In the genomic region with DNA sequence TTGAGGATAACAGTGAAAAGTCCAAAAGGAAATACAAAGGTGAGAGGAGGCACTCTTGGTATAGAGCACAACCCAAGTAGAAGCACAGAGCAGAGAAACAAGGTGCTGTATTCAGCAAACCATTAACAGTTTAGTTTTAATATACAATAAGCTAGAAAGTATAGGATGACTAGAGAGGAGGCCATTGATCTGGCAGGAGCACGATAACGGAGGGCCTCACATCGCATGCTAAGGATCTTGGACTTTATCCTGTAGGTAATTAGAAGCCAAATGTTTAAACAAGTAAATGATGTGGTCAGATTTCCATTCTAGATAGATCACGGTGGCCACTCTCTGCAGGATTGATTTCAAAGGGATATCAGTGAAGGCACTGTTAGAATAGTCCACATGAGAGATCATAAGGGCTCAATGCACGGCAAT, we compare ENCODE assay signal across 1 cellular context.
TF ChIP-seq lines count a peak whose summit lies in the region.

No MANE protein-coding gene starts in this region.

TF ChIP-seq in HepG2, 621 proteins besides CTCF, POLR2A, EP300 and RAD21 (continued from another document and continues in another):
- TF ChIP-seq ATF4 (CRISPR knock-in tag; IDR thresholded peaks at IDR 0.05) = no peak
- no peak for TF ChIP-seq CBX1 (IDR thresholded peaks at IDR 0.05; ENCODE audit: low read depth)
- no peak for TF ChIP-seq SP5 (CRISPR knock-in tag; IDR thresholded peaks at IDR 0.05; ENCODE audit: borderline replicate concordance, low read depth)
- TF ChIP-seq, protein P1, sequence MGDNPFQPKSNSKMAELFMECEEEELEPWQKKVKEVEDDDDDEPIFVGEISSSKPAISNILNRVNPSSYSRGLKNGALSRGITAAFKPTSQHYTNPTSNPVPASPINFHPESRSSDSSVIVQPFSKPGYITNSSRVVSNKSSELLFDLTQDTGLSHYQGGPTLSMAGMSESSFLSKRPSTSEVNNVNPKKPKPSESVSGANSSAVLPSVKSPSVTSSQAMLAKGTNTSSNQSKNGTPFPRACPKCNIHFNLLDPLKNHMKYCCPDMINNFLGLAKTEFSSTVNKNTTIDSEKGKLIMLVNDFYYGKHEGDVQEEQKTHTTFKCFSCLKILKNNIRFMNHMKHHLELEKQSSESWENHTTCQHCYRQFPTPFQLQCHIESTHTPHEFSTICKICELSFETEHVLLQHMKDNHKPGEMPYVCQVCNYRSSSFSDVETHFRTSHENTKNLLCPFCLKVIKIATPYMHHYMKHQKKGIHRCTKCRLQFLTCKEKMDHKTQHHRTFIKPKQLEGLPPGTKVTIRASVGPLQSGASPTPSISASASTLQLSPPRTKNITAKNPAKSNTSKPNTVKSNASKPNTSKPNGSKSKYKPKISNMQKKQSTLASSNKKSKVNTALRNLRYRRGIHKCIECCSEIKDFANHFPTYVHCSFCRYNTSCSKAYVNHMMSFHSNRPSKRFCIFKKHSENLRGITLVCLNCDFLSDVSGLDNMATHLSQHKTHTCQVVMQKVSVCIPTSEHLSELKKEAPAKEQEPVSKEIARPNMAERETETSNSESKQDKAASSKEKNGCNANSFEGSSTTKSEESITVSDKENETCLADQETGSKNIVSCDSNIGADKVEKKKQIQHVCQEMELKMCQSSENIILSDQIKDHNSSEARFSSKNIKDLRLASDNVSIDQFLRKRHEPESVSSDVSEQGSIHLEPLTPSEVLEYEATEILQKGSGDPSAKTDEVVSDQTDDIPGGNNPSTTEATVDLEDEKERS (CRISPR knock-in tag; IDR thresholded peaks at IDR 0.05) = peak; percentile 68; the same call in 1 of the 2 replicates
- TF ChIP-seq ZNF564 (CRISPR knock-in tag; IDR thresholded peaks at IDR 0.05) = no peak
- no peak for TF ChIP-seq ZNF501 (CRISPR knock-in tag; IDR thresholded peaks at IDR 0.05)
- TF ChIP-seq, protein P2, sequence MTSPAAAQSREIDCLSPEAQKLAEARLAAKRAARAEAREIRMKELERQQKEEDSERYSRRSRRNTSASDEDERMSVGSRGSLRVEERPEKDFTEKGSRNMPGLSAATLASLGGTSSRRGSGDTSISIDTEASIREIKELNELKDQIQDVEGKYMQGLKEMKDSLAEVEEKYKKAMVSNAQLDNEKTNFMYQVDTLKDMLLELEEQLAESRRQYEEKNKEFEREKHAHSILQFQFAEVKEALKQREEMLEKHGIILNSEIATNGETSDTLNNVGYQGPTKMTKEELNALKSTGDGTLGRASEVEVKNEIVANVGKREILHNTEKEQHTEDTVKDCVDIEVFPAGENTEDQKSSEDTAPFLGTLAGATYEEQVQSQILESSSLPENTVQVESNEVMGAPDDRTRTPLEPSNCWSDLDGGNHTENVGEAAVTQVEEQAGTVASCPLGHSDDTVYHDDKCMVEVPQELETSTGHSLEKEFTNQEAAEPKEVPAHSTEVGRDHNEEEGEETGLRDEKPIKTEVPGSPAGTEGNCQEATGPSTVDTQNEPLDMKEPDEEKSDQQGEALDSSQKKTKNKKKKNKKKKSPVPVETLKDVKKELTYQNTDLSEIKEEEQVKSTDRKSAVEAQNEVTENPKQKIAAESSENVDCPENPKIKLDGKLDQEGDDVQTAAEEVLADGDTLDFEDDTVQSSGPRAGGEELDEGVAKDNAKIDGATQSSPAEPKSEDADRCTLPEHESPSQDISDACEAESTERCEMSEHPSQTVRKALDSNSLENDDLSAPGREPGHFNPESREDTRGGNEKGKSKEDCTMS (CRISPR knock-in tag; conservative IDR thresholded peaks at IDR 0.05) = no peak
- no peak for TF ChIP-seq ARID2 (CRISPR knock-in tag; IDR thresholded peaks at IDR 0.05; ENCODE audit: borderline replicate concordance)
- TF ChIP-seq PHF20 (CRISPR knock-in tag; IDR thresholded peaks at IDR 0.05) = no peak
- no peak for TF ChIP-seq ZC3H13 (CRISPR knock-in tag; IDR thresholded peaks at IDR 0.05)
- no peak for TF ChIP-seq MIER2 (CRISPR knock-in tag; IDR thresholded peaks at IDR 0.05)
- peak; percentile 79 for TF ChIP-seq TBX2 (CRISPR knock-in tag; IDR thresholded peaks at IDR 0.05; ENCODE audit: borderline replicate concordance)
- TF ChIP-seq MED1 (CRISPR knock-in tag; IDR thresholded peaks at IDR 0.05) = peak; percentile 88
- no peak for TF ChIP-seq ZEB1 (IDR thresholded peaks at IDR 0.05; ENCODE audit: insufficient replicate concordance, low read depth)
- TF ChIP-seq SCMH1 (CRISPR knock-in tag; IDR thresholded peaks at IDR 0.05; ENCODE audit: borderline replicate concordance) = no peak
- TF ChIP-seq NFYC (CRISPR knock-in tag; IDR thresholded peaks at IDR 0.05) = no peak
- no peak for TF ChIP-seq ZFP90 (CRISPR knock-in tag; IDR thresholded peaks at IDR 0.05; ENCODE audit: borderline replicate concordance)
- TF ChIP-seq, protein P3, sequence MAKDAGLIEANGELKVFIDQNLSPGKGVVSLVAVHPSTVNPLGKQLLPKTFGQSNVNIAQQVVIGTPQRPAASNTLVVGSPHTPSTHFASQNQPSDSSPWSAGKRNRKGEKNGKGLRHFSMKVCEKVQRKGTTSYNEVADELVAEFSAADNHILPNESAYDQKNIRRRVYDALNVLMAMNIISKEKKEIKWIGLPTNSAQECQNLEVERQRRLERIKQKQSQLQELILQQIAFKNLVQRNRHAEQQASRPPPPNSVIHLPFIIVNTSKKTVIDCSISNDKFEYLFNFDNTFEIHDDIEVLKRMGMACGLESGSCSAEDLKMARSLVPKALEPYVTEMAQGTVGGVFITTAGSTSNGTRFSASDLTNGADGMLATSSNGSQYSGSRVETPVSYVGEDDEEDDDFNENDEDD (CRISPR knock-in tag; IDR thresholded peaks at IDR 0.05; ENCODE audit: borderline replicate concordance) = 0 out of 2 replicates have a peak, but pooled peaks have one; percentile 18
- no peak for TF ChIP-seq NFYB (CRISPR knock-in tag; IDR thresholded peaks at IDR 0.05)
- TF ChIP-seq RBFOX2 (IDR thresholded peaks at IDR 0.05; ENCODE audit: low read depth, low read length) = peak; percentile 54; the same call in 1 of the 2 replicates
- TF ChIP-seq ZNF253 (CRISPR knock-in tag; IDR thresholded peaks at IDR 0.05; ENCODE audit: borderline replicate concordance) = no peak
- TF ChIP-seq TRIM24 (CRISPR knock-in tag; IDR thresholded peaks at IDR 0.05) = no peak
- TF ChIP-seq, protein P4, sequence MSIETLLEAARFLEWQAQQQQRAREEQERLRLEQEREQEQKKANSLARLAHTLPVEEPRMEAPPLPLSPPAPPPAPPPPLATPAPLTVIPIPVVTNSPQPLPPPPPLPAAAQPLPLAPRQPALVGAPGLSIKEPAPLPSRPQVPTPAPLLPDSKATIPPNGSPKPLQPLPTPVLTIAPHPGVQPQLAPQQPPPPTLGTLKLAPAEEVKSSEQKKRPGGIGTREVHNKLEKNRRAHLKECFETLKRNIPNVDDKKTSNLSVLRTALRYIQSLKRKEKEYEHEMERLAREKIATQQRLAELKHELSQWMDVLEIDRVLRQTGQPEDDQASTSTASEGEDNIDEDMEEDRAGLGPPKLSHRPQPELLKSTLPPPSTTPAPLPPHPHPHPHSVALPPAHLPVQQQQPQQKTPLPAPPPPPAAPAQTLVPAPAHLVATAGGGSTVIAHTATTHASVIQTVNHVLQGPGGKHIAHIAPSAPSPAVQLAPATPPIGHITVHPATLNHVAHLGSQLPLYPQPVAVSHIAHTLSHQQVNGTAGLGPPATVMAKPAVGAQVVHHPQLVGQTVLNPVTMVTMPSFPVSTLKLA (IDR thresholded peaks at IDR 0.05) = no peak
- TF ChIP-seq KDM6A (CRISPR knock-in tag; IDR thresholded peaks at IDR 0.05; ENCODE audit: low read depth) = peak; percentile 91
- no peak for TF ChIP-seq ZNF740 (CRISPR knock-in tag; IDR thresholded peaks at IDR 0.05)
- TF ChIP-seq ZNF101 (CRISPR knock-in tag; IDR thresholded peaks at IDR 0.05; ENCODE audit: borderline replicate concordance, low read depth) = no peak
- TF ChIP-seq ZNF430 (CRISPR knock-in tag; IDR thresholded peaks at IDR 0.05) = no peak
- no peak for TF ChIP-seq KLF9 (CRISPR knock-in tag; IDR thresholded peaks at IDR 0.05; ENCODE audit: low read depth)
- TF ChIP-seq IRF9 (CRISPR knock-in tag; IDR thresholded peaks at IDR 0.05; ENCODE audit: borderline replicate concordance) = no peak
- TF ChIP-seq REXO4 (CRISPR knock-in tag; IDR thresholded peaks at IDR 0.05; ENCODE audit: borderline replicate concordance) = no peak
- peak; percentile 69 for TF ChIP-seq NR2F2 (IDR thresholded peaks at IDR 0.05; ENCODE audit: borderline replicate concordance, low read depth)
- peak; percentile 80 for TF ChIP-seq RXRB (CRISPR knock-in tag; IDR thresholded peaks at IDR 0.05; ENCODE audit: borderline replicate concordance)
- TF ChIP-seq PPARG (CRISPR knock-in tag; conservative IDR thresholded peaks at IDR 0.05) = peak; percentile 47; the same call in 1 of the 2 replicates
- no peak for TF ChIP-seq RBAK (CRISPR knock-in tag; IDR thresholded peaks at IDR 0.05)
- TF ChIP-seq, protein P5, sequence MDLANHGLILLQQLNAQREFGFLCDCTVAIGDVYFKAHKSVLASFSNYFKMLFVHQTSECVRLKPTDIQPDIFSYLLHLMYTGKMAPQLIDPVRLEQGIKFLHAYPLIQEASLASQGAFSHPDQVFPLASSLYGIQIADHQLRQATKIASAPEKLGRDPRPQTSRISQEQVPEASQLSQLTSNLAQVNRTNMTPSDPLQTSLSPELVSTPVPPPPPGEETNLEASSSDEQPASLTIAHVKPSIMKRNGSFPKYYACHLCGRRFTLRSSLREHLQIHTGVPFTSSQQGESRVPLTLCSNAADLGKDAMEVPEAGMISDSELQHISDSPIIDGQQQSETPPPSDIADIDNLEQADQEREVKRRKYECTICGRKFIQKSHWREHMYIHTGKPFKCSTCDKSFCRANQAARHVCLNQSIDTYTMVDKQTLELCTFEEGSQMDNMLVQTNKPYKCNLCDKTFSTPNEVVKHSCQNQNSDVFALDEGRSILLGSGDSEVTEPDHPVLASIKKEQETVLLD (CRISPR knock-in tag; IDR thresholded peaks at IDR 0.05; ENCODE audit: low read depth) = no peak
- TF ChIP-seq SALL2 (CRISPR knock-in tag; IDR thresholded peaks at IDR 0.05) = no peak
- TF ChIP-seq, protein P6, sequence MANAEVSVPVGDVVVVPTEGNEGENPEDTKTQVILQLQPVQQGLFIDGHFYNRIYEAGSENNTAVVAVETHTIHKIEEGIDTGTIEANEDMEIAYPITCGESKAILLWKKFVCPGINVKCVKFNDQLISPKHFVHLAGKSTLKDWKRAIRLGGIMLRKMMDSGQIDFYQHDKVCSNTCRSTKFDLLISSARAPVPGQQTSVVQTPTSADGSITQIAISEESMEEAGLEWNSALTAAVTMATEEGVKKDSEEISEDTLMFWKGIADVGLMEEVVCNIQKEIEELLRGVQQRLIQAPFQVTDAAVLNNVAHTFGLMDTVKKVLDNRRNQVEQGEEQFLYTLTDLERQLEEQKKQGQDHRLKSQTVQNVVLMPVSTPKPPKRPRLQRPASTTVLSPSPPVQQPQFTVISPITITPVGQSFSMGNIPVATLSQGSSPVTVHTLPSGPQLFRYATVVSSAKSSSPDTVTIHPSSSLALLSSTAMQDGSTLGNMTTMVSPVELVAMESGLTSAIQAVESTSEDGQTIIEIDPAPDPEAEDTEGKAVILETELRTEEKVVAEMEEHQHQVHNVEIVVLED (CRISPR knock-in tag; IDR thresholded peaks at IDR 0.05; ENCODE audit: borderline replicate concordance) = no peak
- TF ChIP-seq NFE2L1 (CRISPR knock-in tag; IDR thresholded peaks at IDR 0.05; ENCODE audit: borderline replicate concordance) = no peak
- TF ChIP-seq ATF6 (CRISPR knock-in tag; conservative IDR thresholded peaks at IDR 0.05) = no peak
- TF ChIP-seq ZNF883 (CRISPR knock-in tag; IDR thresholded peaks at IDR 0.05; ENCODE audit: not compliant biosample characterization) = no peak
- TF ChIP-seq NCOA1 (CRISPR knock-in tag; IDR thresholded peaks at IDR 0.05) = no peak
- no peak for TF ChIP-seq NPAS2 (CRISPR knock-in tag; IDR thresholded peaks at IDR 0.05; ENCODE audit: borderline replicate concordance)
- no peak for TF ChIP-seq ZNF652 (CRISPR knock-in tag; IDR thresholded peaks at IDR 0.05; ENCODE audit: borderline replicate concordance, low read depth)
- peak; percentile 89 for TF ChIP-seq GATAD2A (CRISPR knock-in tag; IDR thresholded peaks at IDR 0.05)
- TF ChIP-seq KDM5A (IDR thresholded peaks at IDR 0.05; ENCODE audit: borderline replicate concordance, low read length) = no peak
- TF ChIP-seq, protein P7, sequence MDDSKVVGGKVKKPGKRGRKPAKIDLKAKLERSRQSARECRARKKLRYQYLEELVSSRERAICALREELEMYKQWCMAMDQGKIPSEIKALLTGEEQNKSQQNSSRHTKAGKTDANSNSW (CRISPR knock-in tag; IDR thresholded peaks at IDR 0.05; ENCODE audit: borderline replicate concordance) = no peak
- TF ChIP-seq DNMT1 (CRISPR knock-in tag; IDR thresholded peaks at IDR 0.05) = no peak
- peak; percentile 67 for TF ChIP-seq FOXO1 (CRISPR knock-in tag; IDR thresholded peaks at IDR 0.05)
- TF ChIP-seq, protein P8, sequence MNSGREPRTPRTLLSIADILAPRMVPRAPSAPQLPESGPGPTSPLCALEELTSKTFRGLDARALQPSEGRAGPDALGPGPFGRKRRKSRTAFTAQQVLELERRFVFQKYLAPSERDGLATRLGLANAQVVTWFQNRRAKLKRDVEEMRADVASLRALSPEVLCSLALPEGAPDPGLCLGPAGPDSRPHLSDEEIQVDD (CRISPR knock-in tag; IDR thresholded peaks at IDR 0.05; ENCODE audit: borderline replicate concordance) = no peak
- TF ChIP-seq ZNF441 (CRISPR knock-in tag; IDR thresholded peaks at IDR 0.05; ENCODE audit: borderline replicate concordance) = no peak
